8 cellular contexts compared by ENCODE assay signal in the genomic region with DNA sequence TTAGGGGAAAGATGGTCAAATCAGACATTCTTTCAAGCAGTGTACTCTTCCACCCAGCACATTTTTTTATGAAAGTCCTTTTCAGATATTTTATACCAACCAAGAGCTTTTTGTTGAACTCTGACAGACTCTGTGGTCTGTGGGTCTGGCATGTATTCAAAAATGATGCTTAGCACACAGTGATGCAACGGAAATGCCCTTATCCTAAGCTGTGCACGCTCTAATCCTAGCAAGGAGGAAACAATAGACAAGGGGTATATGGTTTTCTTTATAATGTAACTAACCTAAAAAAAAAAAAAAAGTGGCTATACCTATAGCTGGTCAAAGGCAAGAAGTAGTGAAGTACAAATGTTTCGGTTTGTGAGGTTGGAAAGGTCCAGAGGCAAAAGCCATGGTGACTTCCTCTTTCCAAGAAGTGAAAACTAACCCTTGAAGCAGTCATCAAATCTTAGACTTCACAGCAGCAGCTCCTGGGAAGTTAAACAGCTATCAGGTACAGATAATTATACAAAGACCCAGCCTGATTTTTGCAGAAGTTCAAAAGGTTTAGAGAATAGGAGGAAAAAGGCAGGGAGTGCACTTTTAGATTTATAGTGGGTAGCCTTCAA.
DNase-seq lines count a peak whose midpoint lies in the region; ATAC-seq, FAIRE-seq and TF ChIP-seq lines count a peak whose summit lies in the region.

No MANE protein-coding gene starts in this region.

- H3K9me3 ChIP-seq in heart right ventricle, result no peaks in the 10 kb centered on the region

- peak; percentile 82 for FAIRE-seq in GM19239 (lab: Jason Lieb, UNC)

- H3K4me3 ChIP-seq in heart right ventricle, result no peak overlapping the region

- WGBS in heart right ventricle, 2 donors, result 50 to 56% methylated on average over 3 of the region's 3 CpGs

- intact Hi-C loops in heart right ventricle (cut with DNase I), result no loop called here

- TF ChIP-seq CTCF in heart right ventricle (IDR thresholded peaks at IDR 0.05), result no peak

- H3K27ac ChIP-seq in heart right ventricle, result peak overlapping the region in 5 of 10 donors; percentile 7 to 56 (median 24)

- DNase-seq in GM19239 (ENCODE audit: insufficient read length, low spot score) (no peak), SW480 (ENCODE audit: low spot score) (peak; percentile 26), heart right ventricle (no peak), NCI-H146 treated with DMSO at 0.1 percent for 48 hours (lab: John Stamatoyannopoulos, UW; ENCODE audit: unreplicated experiment) (no peak), cortex of kidney (lab: John Stamatoyannopoulos, UW) (no peak), GOT3 (lab: John Stamatoyannopoulos, UW) (no peak), ureter (ENCODE audit: low spot score) (no peak)

- H3K36me3 ChIP-seq in heart right ventricle, result peaks cover 0 to 66% (median 4%) of the 10 kb centered on the region in 9 donors

- no peaks in the 10 kb centered on the region for H3K27me3 ChIP-seq in heart right ventricle

- H3K4me1 ChIP-seq in heart right ventricle, result peaks cover 0 to 22% (median 11%) of the 10 kb centered on the region in 9 donors

- ATAC-seq in HG03378 (IDR thresholded peaks at IDR 0.05; ENCODE audit: unreplicated experiment), result peak; percentile 75
- ATAC-seq in heart right ventricle, result peak in 7 of 8 donors; percentile 36 to 66 (median 58)
